9 cellular contexts compared by ENCODE assay signal in the genomic region with DNA sequence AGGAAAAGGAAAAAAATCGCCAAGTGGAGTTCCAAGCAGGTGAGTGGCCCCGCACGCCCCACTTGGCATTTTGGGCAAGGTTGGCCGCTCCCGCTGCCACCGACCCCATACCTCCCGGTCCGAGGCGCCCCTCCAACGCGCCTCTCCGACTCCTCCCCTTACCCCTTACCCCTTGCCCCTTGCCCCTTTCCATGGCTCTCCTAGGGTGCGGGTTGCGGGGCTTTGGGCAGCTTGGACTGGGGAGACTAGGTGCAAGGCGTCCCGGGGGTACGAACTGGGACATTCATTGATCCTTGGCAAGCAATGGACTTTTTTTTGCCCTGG. TPM values are rescaled to one million over a fixed set of nuclear protein-coding genes. Genes with fewer than 3 reads are reported as not detected.
DNase-seq lines count a peak whose midpoint lies in the region; ATAC-seq and TF ChIP-seq lines count a peak whose summit lies in the region.
"Had no signal": no experiment of that assay in that cellular context is flagged by ENCODE, and none has a peak within 500 bp of the region (broad histone marks: within the 10 kb centered on the region; RNA-seq: fewer than 3 reads in every experiment).

No MANE protein-coding gene starts in this region.

- no peaks in the 10 kb centered on the region for H3K36me3 Mint-ChIP-seq in activated CD8-positive, alpha-beta T cell treated with anti-CD3 and anti-CD28 coated beads for 36 hours (ENCODE audit: low read depth)
- no peaks in the 10 kb centered on the region for H3K36me3 Mint-ChIP-seq in activated CD8-positive, alpha-beta T cell treated with anti-CD3 and anti-CD28 coated beads, Interleukin-2, amount 10 ng/mL, durations not matched to agents 7 days and 5 days (ENCODE audit: low read depth)

- peak overlapping the region; percentile 36 for H3K4me3 Mint-ChIP-seq in activated CD8-positive, alpha-beta T cell treated with anti-CD3 and anti-CD28 coated beads for 36 hours
- no peak overlapping the region for H3K4me3 Mint-ChIP-seq in activated CD8-positive, alpha-beta T cell treated with anti-CD3 and anti-CD28 coated beads, Interleukin-2, amount 10 ng/mL, durations not matched to agents 7 days and 5 days

- H3K9me3 ChIP-seq in lower lobe of right lung (no peaks in the 10 kb centered on the region), thymus (ENCODE audit: control insufficient read depth) (no peaks in the 10 kb centered on the region)

- H3K27me3 ChIP-seq in lower lobe of right lung (ENCODE audit: low read depth) (no peaks in the 10 kb centered on the region), thymus (ENCODE audit: control insufficient read depth, insufficient read depth) (no peaks in the 10 kb centered on the region)

- TF ChIP-seq CTCF in activated CD8-positive, alpha-beta T cell treated with anti-CD3 and anti-CD28 coated beads for 36 hours (IDR thresholded peaks at IDR 0.05), result no peak
- TF ChIP-seq CTCF in lower lobe of right lung (IDR thresholded peaks at IDR 0.05), result no peak

- H3K9me3 Mint-ChIP-seq in activated CD8-positive, alpha-beta T cell treated with anti-CD3 and anti-CD28 coated beads for 36 hours, result no peaks in the 10 kb centered on the region
- H3K9me3 Mint-ChIP-seq in activated CD8-positive, alpha-beta T cell treated with anti-CD3 and anti-CD28 coated beads, Interleukin-2, amount 10 ng/mL, durations not matched to agents 7 days and 5 days (ENCODE audit: insufficient read depth), result no peaks in the 10 kb centered on the region

- H3K36me3 ChIP-seq in lower lobe of right lung (no peaks in the 10 kb centered on the region), thymus (ENCODE audit: control insufficient read depth, insufficient read depth) (no peaks in the 10 kb centered on the region)

- WGBS in thymus, result under 1% methylated on average over 17 of the region's 17 CpGs

- peaks cover 8% of the 10 kb centered on the region for H3K4me1 Mint-ChIP-seq in activated CD8-positive, alpha-beta T cell treated with anti-CD3 and anti-CD28 coated beads for 36 hours (ENCODE audit: low read depth)
- peaks cover 12% of the 10 kb centered on the region for H3K4me1 Mint-ChIP-seq in activated CD8-positive, alpha-beta T cell treated with anti-CD3 and anti-CD28 coated beads, Interleukin-2, amount 10 ng/mL, durations not matched to agents 7 days and 5 days (ENCODE audit: low read depth)

- H3K27ac ChIP-seq in caudate nucleus (ENCODE audit: low read depth, low read length), result peak overlapping the region; percentile 67
- H3K27ac ChIP-seq in lower lobe of right lung, result peak overlapping the region; percentile 24
- H3K27ac ChIP-seq in thymus (ENCODE audit: low read depth), result no peak overlapping the region

- no peak overlapping the region for H3K27ac Mint-ChIP-seq in activated CD8-positive, alpha-beta T cell treated with anti-CD3 and anti-CD28 coated beads for 36 hours
- H3K27ac Mint-ChIP-seq in activated CD8-positive, alpha-beta T cell treated with anti-CD3 and anti-CD28 coated beads, Interleukin-2, amount 10 ng/mL, durations not matched to agents 7 days and 5 days, result no peak overlapping the region

- H3K4me3 ChIP-seq in lower lobe of right lung (peak overlapping the region; percentile 57), thymus (ENCODE audit: low read length) (peak overlapping the region; percentile 64)

- no peak for DNase-seq in activated CD8-positive, alpha-beta T cell treated with anti-CD3 and anti-CD28 coated beads for 36 hours
- no peak for DNase-seq in activated CD8-positive, alpha-beta T cell treated with anti-CD3 and anti-CD28 coated beads, Interleukin-2, amount 10 ng/mL, durations not matched to agents 7 days and 5 days
- DNase-seq in caudate nucleus (lab: John Stamatoyannopoulos, UW), result peak in 2 of 61 donors; percentile 12 to 17
- DNase-seq in lower lobe of right lung, result no peak
- no peak for DNase-seq in SW 1271 (lab: John Stamatoyannopoulos, UW)
- no peak for DNase-seq in NOMO-1 treated with dmso at 0.1 percent for 144 hours (lab: John Stamatoyannopoulos, UW; ENCODE audit: unreplicated experiment)
- DNase-seq: NCI-H1105 had no signal

- H3K4me1 ChIP-seq in lower lobe of right lung (no peaks in the 10 kb centered on the region), thymus (ENCODE audit: control insufficient read depth, insufficient read depth, low read length) (peaks cover 3% of the 10 kb centered on the region)

- POLR2A ChIA-PET in activated CD8-positive, alpha-beta T cell treated with anti-CD3 and anti-CD28 coated beads for 36 hours (lab: Charles Lee), result no interaction called here
- POLR2A ChIA-PET in activated CD8-positive, alpha-beta T cell treated with anti-CD3 and anti-CD28 coated beads, Interleukin-2, amount 10 ng/mL, durations not matched to agents 7 days and 5 days (lab: Charles Lee), result no interaction called here

- intact Hi-C loops in activated CD8-positive, alpha-beta T cell treated with anti-CD3 and anti-CD28 coated beads for 36 hours (cut with micrococcal nuclease), result no loop called here
- intact Hi-C loops in lower lobe of right lung (cut with DNase I), result no loop called here

- CTCF ChIA-PET in activated CD8-positive, alpha-beta T cell treated with anti-CD3 and anti-CD28 coated beads for 36 hours (lab: Charles Lee), result no interaction called here
- CTCF ChIA-PET in activated CD8-positive, alpha-beta T cell treated with anti-CD3 and anti-CD28 coated beads, Interleukin-2, amount 10 ng/mL, durations not matched to agents 7 days and 5 days (lab: Charles Lee), result no interaction called here

- H3K27me3 Mint-ChIP-seq in activated CD8-positive, alpha-beta T cell treated with anti-CD3 and anti-CD28 coated beads for 36 hours, result peaks cover 7% of the 10 kb centered on the region
- H3K27me3 Mint-ChIP-seq in activated CD8-positive, alpha-beta T cell treated with anti-CD3 and anti-CD28 coated beads, Interleukin-2, amount 10 ng/mL, durations not matched to agents 7 days and 5 days (ENCODE audit: low read depth), result peaks cover 23% of the 10 kb centered on the region

- no peak for ATAC-seq in activated CD8-positive, alpha-beta T cell treated with anti-CD3 and anti-CD28 coated beads for 36 hours
- no peak for ATAC-seq in activated CD8-positive, alpha-beta T cell treated with anti-CD3 and anti-CD28 coated beads, Interleukin-2, amount 10 ng/mL, durations not matched to agents 7 days and 5 days
- no peak for ATAC-seq in lower lobe of right lung
- no peak for ATAC-seq in HG02884 (IDR thresholded peaks at IDR 0.05; ENCODE audit: unreplicated experiment)

RNA-seq across cellular contexts. Expression of gene SLC16A2, which starts 0.7 kb away (rescaled TPM):
- under 1 TPM; 0.36 TPM for total RNA-seq in activated CD8-positive, alpha-beta T cell treated with anti-CD3 and anti-CD28 coated beads for 36 hours
- total RNA-seq in activated CD8-positive, alpha-beta T cell treated with anti-CD3 and anti-CD28 coated beads, Interleukin-2, amount 10 ng/mL, durations not matched to agents 7 days and 5 days, result not detected
- total RNA-seq in lower lobe of right lung, result 7.2 TPM
- polyA plus RNA-seq in thymus, result 2.4 TPM
